In the genomic region with DNA sequence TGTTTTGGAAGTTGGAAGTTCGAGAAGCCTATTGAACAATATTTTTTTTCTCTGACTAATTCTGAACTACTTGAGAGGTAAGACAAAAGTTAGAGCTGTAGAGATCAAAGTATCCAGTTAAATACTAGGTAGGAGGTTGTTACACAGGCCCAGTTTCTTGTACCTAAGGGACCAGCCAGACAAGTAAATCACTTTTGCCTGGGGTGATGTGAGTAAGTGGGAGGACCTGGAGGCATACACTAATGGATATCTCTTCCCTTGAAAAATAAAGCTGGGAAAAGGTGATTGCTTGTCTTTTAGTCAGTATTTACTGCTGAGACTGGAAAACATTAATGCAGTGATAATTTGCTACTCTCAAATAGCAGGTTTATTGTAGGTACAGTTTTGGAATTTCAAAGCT, we compare ENCODE assay signal across 19 cellular contexts.
A peak's percentile ranks its signal among the peaks of the same experiment; 100 is the strongest.
DNase-seq lines count a peak whose midpoint lies in the region; ATAC-seq and TF ChIP-seq lines count a peak whose summit lies in the region.
"Had no signal": no experiment of that assay in that cellular context is flagged by ENCODE, and none has a peak within 500 bp of the region (broad histone marks: within the 10 kb centered on the region; RNA-seq: fewer than 3 reads in every experiment).

No MANE protein-coding gene starts in this region.

- CTCF ChIA-PET in Caco-2 (lab: Charles Lee) (no interaction called here), PC-3 (lab: Charles Lee) (no interaction called here)

- H3K79me1 ChIP-seq in trophoblast cell (ENCODE audit: low read length) = no peaks in the 10 kb centered on the region

- H2AFZ ChIP-seq in PC-3 (ENCODE audit: low read length) = no peak overlapping the region
- H2AFZ ChIP-seq in trophoblast cell (ENCODE audit: insufficient read depth, low read length, poor library complexity) = no peak overlapping the region

- H3K4me3 ChIP-seq in Caco-2 (ENCODE audit: low read depth, low read length) = no peak overlapping the region
- no peak overlapping the region for H3K4me3 ChIP-seq in PC-3 (ENCODE audit: low read length)
- no peak overlapping the region for H3K4me3 ChIP-seq in trophoblast cell (ENCODE audit: low read depth, low read length)
- H3K4me3 ChIP-seq: GM12878 had no signal

- H3K4me1 ChIP-seq in Caco-2 (peaks cover 10% of the 10 kb centered on the region; the same call in 1 of the 2 replicates), PC-3 (ENCODE audit: insufficient read depth, low read length) (peaks cover 8% of the 10 kb centered on the region; the same call in 1 of the 2 replicates), trophoblast cell (ENCODE audit: control insufficient read depth in 1 of 2, insufficient read depth in 2 of 2, low read length in 2 of 2) (no peaks in the 10 kb centered on the region)
- H3K4me1 ChIP-seq: BE2C had no signal

- H3K36me3 ChIP-seq in Caco-2 (ENCODE audit: control insufficient read depth, insufficient read depth, low read length) (no peaks in the 10 kb centered on the region), PC-3 (ENCODE audit: low read depth, low read length) (no peaks in the 10 kb centered on the region), trophoblast cell (ENCODE audit: control insufficient read depth in 1 of 2, insufficient read depth in 2 of 2, low read length in 2 of 2) (no peaks in the 10 kb centered on the region)
- H3K36me3 ChIP-seq: BE2C had no signal

- no peak overlapping the region for H3K18ac ChIP-seq in trophoblast cell (ENCODE audit: low read length)

- peak overlapping the region; percentile 70 for H3K27ac Mint-ChIP-seq in Caco-2 (ENCODE audit: unreplicated experiment)
- H3K27ac Mint-ChIP-seq: CD4-positive, alpha-beta T cell; H9; IgD-negative memory B cell had no signal

- POLR2A ChIA-PET in Caco-2 (lab: Charles Lee) = no interaction called here
- POLR2A ChIA-PET in PC-3 (lab: Charles Lee; ENCODE audit: unreplicated experiment) = interaction anchor here (0.7 kb wide), 1 partner anchor 1000 kb away, joined by 5 read pairs; no protein-coding TSS in a partner anchor

- H4K91ac ChIP-seq in trophoblast cell (ENCODE audit: low read depth, low read length) = no peak overlapping the region

- H4K20me1 ChIP-seq in PC-3 (ENCODE audit: low read length) = no peaks in the 10 kb centered on the region

- no peak overlapping the region for H2BK120ac ChIP-seq in trophoblast cell (ENCODE audit: insufficient read depth, low read length, poor library complexity)

- no peak overlapping the region for H2BK5ac ChIP-seq in trophoblast cell (ENCODE audit: low read depth, low read length, poor library complexity)

- no peak overlapping the region for H3K4ac ChIP-seq in trophoblast cell (ENCODE audit: low read depth, low read length)

- no peaks in the 10 kb centered on the region for H3K9me3 Mint-ChIP-seq in Caco-2 (ENCODE audit: unreplicated experiment)
- H3K9me3 Mint-ChIP-seq: CD4-positive, alpha-beta T cell; H9; IgD-negative memory B cell had no signal

- intact Hi-C loops in Caco-2 (cut with micrococcal nuclease; ENCODE audit: unreplicated experiment) (no loop called here), PC-3 (cut with micrococcal nuclease) (no loop called here)

- no peak overlapping the region for H3K9ac ChIP-seq in PC-3 (ENCODE audit: low read length)
- no peak overlapping the region for H3K9ac ChIP-seq in trophoblast cell (ENCODE audit: low read length)

- no peaks in the 10 kb centered on the region for H3K27me3 Mint-ChIP-seq in Caco-2 (ENCODE audit: insufficient read depth, unreplicated experiment)
- H3K27me3 Mint-ChIP-seq: CD4-positive, alpha-beta T cell; IgD-negative memory B cell had no signal

- H4K8ac ChIP-seq in trophoblast cell (ENCODE audit: low read depth, low read length) = no peak overlapping the region

- no peak overlapping the region for H2AK5ac ChIP-seq in trophoblast cell (ENCODE audit: low read length)

- H3K27ac ChIP-seq in PC-3 (ENCODE audit: low read length) (no peak overlapping the region), trophoblast cell (ENCODE audit: low read depth, low read length) (peak overlapping the region; percentile 62)
- H3K27ac ChIP-seq: C4-2B had no signal

- H2BK12ac ChIP-seq in trophoblast cell (ENCODE audit: low read length) = no peak overlapping the region

- no peak overlapping the region for H3K14ac ChIP-seq in trophoblast cell (ENCODE audit: low read length)

- H3K4me2 ChIP-seq in PC-3 (ENCODE audit: low read length) = no peak overlapping the region
- no peak overlapping the region for H3K4me2 ChIP-seq in trophoblast cell (ENCODE audit: low read length)

- H3F3A ChIP-seq in PC-3 (ENCODE audit: low read length, unreplicated experiment) = no peaks in the 10 kb centered on the region

- H3K9me2 ChIP-seq in PC-3 (replicated peaks; ENCODE audit: low read length) = no peaks in the 10 kb centered on the region

- H3K79me2 ChIP-seq in PC-3 (ENCODE audit: low read length) = no peaks in the 10 kb centered on the region
- H3K79me2 ChIP-seq in trophoblast cell (ENCODE audit: control insufficient read depth, insufficient read depth, low read length, poor library complexity) = no peaks in the 10 kb centered on the region

- H3K36me3 Mint-ChIP-seq in Caco-2 (ENCODE audit: insufficient read depth, unreplicated experiment) = peaks cover 8% of the 10 kb centered on the region
- H3K36me3 Mint-ChIP-seq: IgD-negative memory B cell had no signal

- H3K9me3 ChIP-seq in Caco-2 (no peaks in the 10 kb centered on the region), PC-3 (ENCODE audit: low read length) (no peaks in the 10 kb centered on the region), trophoblast cell (ENCODE audit: insufficient read depth, low read depth, low read length) (no peaks in the 10 kb centered on the region)
- H3K9me3 ChIP-seq: BE2C had no signal

- H3K27me3 ChIP-seq in Caco-2 (replicated peaks; ENCODE audit: control insufficient read depth, insufficient read depth, low read length) (no peaks in the 10 kb centered on the region), PC-3 (ENCODE audit: low read length) (no peaks in the 10 kb centered on the region), trophoblast cell (ENCODE audit: insufficient read depth, low read length) (no peaks in the 10 kb centered on the region)
- H3K27me3 ChIP-seq: BE2C had no signal

- no peak for ATAC-seq in PC-3
- ATAC-seq in GM18520 (IDR thresholded peaks at IDR 0.05; ENCODE audit: unreplicated experiment) = no peak
- ATAC-seq in HG02798 (IDR thresholded peaks at IDR 0.05; ENCODE audit: poor library complexity, unreplicated experiment) = no peak
- ATAC-seq in HG03442 (IDR thresholded peaks at IDR 0.05; ENCODE audit: unreplicated experiment) = no peak
- no peak for ATAC-seq in HG03378 (IDR thresholded peaks at IDR 0.05; ENCODE audit: unreplicated experiment)
- ATAC-seq: GM12878, HepG2 had no signal

- no TSS peak for BruUV-seq in Caco-2 (replicated peaks; lab: Mats Ljungman, UMichigan)
- no TSS peak for BruUV-seq in PC-3 (replicated peaks; lab: Mats Ljungman, UMichigan)

- H3K23ac ChIP-seq in trophoblast cell (ENCODE audit: low read length) = no peak overlapping the region

- peaks cover 7% of the 10 kb centered on the region for H3K4me1 Mint-ChIP-seq in Caco-2 (ENCODE audit: low read depth, unreplicated experiment)
- H3K4me1 Mint-ChIP-seq: IgD-negative memory B cell had no signal

- H3K4me3 Mint-ChIP-seq in Caco-2 (ENCODE audit: unreplicated experiment) = no peak overlapping the region
- H3K4me3 Mint-ChIP-seq: CD4-positive, alpha-beta T cell; H9; IgD-negative memory B cell had no signal

- no CpG with 5 or more reads among the region's 1 CpG for WGBS in trophoblast cell (ENCODE audit: extremely low coverage, insufficient coverage, insufficient read length)

- DNase-seq in Caco-2 = no peak
- DNase-seq in PC-3 = peak; percentile 45
- peak; percentile 44 for DNase-seq in left kidney (ENCODE audit: low read depth, low spot score)
- DNase-seq in trophoblast cell = peak; percentile 75 to 87
- DNase-seq: ACHN; BE2C; Calu3; CD4-positive, alpha-beta T cell; DMS79 treated with DMSO at 0.1 percent for 48 hours; H9; KBM-7 had no signal

- no peak for TF ChIP-seq CTCF in Caco-2 (IDR thresholded peaks at IDR 0.05; ENCODE audit: insufficient read depth in 1 of 2, low read depth in 1 of 2, low read length in 1 of 2, severe bottlenecking in 1 of 2, unreplicated experiment in 1 of 2)
- no peak for TF ChIP-seq CTCF in PC-3 (conservative IDR thresholded peaks at IDR 0.05; ENCODE audit: low read depth, low read length)

- no peak overlapping the region for H4K12ac ChIP-seq in trophoblast cell (ENCODE audit: low read depth, low read length)

Comparison
In these comparisons a context has a peak if more than half of its experiments do, and no peak if none do; other contexts are left out.
1. DNase-seq: peak in PC-3 (single experiment), left kidney (single experiment) and trophoblast cell (2 of 2); none in Caco-2 (0 of 2).